In genomic region chr19:49658139-49658517, GRCh38 we compare ENCODE assay signal across 20 cellular contexts. TPM values are rescaled to one million over a fixed set of nuclear protein-coding genes. Genes with fewer than 3 reads are reported as not detected.
DNase-seq lines count a peak whose midpoint lies in the region; ATAC-seq, FAIRE-seq and TF ChIP-seq lines count a peak whose summit lies in the region.
"Had no signal": no experiment of that assay in that cellular context is flagged by ENCODE, and none has a peak within 500 bp of the region (broad histone marks: within the 10 kb centered on the region; RNA-seq: fewer than 3 reads in every experiment).

No MANE protein-coding gene starts in this region.

- no peak overlapping the region for H4K5ac ChIP-seq in H1 (ENCODE audit: insufficient read length, low read depth, low read length)

- no peak overlapping the region for H2BK15ac ChIP-seq in H1 (ENCODE audit: low read length)

- TF ChIP-seq POLR2A in H1 (IDR thresholded peaks at IDR 0.05; ENCODE audit: control extremely low read depth in 1 of 2, low read depth in 2 of 2, low read length in 2 of 2): no peak

- H3K9me3 ChIP-seq in Caco-2 (peaks cover 8% of the 10 kb centered on the region), PC-3 (ENCODE audit: low read length) (no peaks in the 10 kb centered on the region), H1 (ENCODE audit: insufficient read depth in 2 of 2, low read depth in 1 of 2, low read length in 1 of 2) (peaks cover 9 to 11% of the 10 kb centered on the region in 2 experiments)

- no peaks in the 10 kb centered on the region for H3K9me2 ChIP-seq in PC-3 (replicated peaks; ENCODE audit: low read length)

- no peaks in the 10 kb centered on the region for H3K27me3 Mint-ChIP-seq in Caco-2 (ENCODE audit: insufficient read depth, unreplicated experiment)
- H3K27me3 Mint-ChIP-seq in activated CD8-positive, alpha-beta T cell treated with anti-CD3 and anti-CD28 coated beads for 36 hours: no peaks in the 10 kb centered on the region

- peaks cover 1% of the 10 kb centered on the region; the same call in 1 of the 2 replicates for H3K79me2 ChIP-seq in PC-3 (ENCODE audit: low read length)
- peaks cover 0 to 2% of the 10 kb centered on the region in 2 experiments; a peak in 1 of 4 replicates for H3K79me2 ChIP-seq in H1 (ENCODE audit: control insufficient read depth in 1 of 2, insufficient read depth in 2 of 2, low read length in 2 of 2)

- peak overlapping the region; percentile 30; the same call in 1 of the 2 replicates for H4K8ac ChIP-seq in H1 (ENCODE audit: extremely low read depth, insufficient read depth, low read length)

- H3K4me2 ChIP-seq in PC-3 (ENCODE audit: low read length) (no peak overlapping the region), H1 (ENCODE audit: insufficient read depth in 1 of 2, low read depth in 2 of 2, low read length in 2 of 2) (no peak overlapping the region)
- H3K4me2 ChIP-seq: A549 had no signal

- H3K23me2 ChIP-seq in H1 (ENCODE audit: low read depth, low read length): no peaks in the 10 kb centered on the region; the same call in 1 of the 2 replicates

- no peak overlapping the region for H3K14ac ChIP-seq in H1 (ENCODE audit: insufficient read length)

- H2AK5ac ChIP-seq in H1 (ENCODE audit: low read depth, low read length): no peak overlapping the region

- H3K23ac ChIP-seq in H1 (ENCODE audit: insufficient read length): no peak overlapping the region

- 0 out of 2 replicates have a peak, but pooled peaks cover 5% of the 10 kb centered on the region for H3K79me1 ChIP-seq in H1 (ENCODE audit: low read depth, low read length)

- 97% methylated on average over 9 of the region's 15 CpGs; no CpG with 5 or more reads in 1 of the 2 experiments for WGBS in H1 (ENCODE audit: extremely low coverage in 1 of 2, insufficient coverage in 1 of 2, insufficient read length in 1 of 2, insufficient replicate concordance in 2 of 2, low coverage in 1 of 2, low lambda C conversion rate in 2 of 2, missing lambda C conversion rate in 1 of 2), 2 experiments

- no peaks in the 10 kb centered on the region for H3K27me3 ChIP-seq in Caco-2 (replicated peaks; ENCODE audit: control insufficient read depth, insufficient read depth, low read length)
- H3K27me3 ChIP-seq in PC-3 (ENCODE audit: low read length): no peaks in the 10 kb centered on the region
- no peaks in the 10 kb centered on the region for H3K27me3 ChIP-seq in H1 (replicated peaks in 1 of 4; ENCODE audit: control insufficient read depth in 3 of 4, extremely low read depth in 1 of 4, insufficient read depth in 3 of 4, low read length in 3 of 4)

- peaks cover 89% of the 10 kb centered on the region for H3K36me3 Mint-ChIP-seq in Caco-2 (ENCODE audit: insufficient read depth, unreplicated experiment)
- H3K36me3 Mint-ChIP-seq in activated CD8-positive, alpha-beta T cell treated with anti-CD3 and anti-CD28 coated beads for 36 hours (ENCODE audit: low read depth): peaks cover 43% of the 10 kb centered on the region

- H4K91ac ChIP-seq in H1 (replicated peaks; ENCODE audit: insufficient read length, low read length): no peak overlapping the region

- H4K20me1 ChIP-seq in PC-3 (ENCODE audit: low read length) (0 out of 2 replicates have a peak, but pooled peaks cover 3% of the 10 kb centered on the region), H1 (replicated peaks in 1 of 2; ENCODE audit: control insufficient read depth in 1 of 2, insufficient read depth in 2 of 2, low read length in 2 of 2) (peaks cover 9 to 19% of the 10 kb centered on the region in 2 experiments)

- FAIRE-seq in H1 (lab: Jason Lieb, UNC): no peak
- FAIRE-seq: A549, GM19239 had no signal

- H3K27ac ChIP-seq in PC-3 (ENCODE audit: low read length) (no peak overlapping the region), H1 (ENCODE audit: low read depth, low read length) (no peak overlapping the region)
- H3K27ac ChIP-seq: A549, C4-2B had no signal

- no peaks in the 10 kb centered on the region for H3K4me1 ChIP-seq in Caco-2
- no peaks in the 10 kb centered on the region for H3K4me1 ChIP-seq in PC-3 (ENCODE audit: insufficient read depth, low read length)
- H3K4me1 ChIP-seq in H1 (replicated peaks in 1 of 4; ENCODE audit: control insufficient read depth in 3 of 4, insufficient read depth in 4 of 4, low read length in 3 of 4): peaks cover 0 to 14% (median 5%) of the 10 kb centered on the region in 4 experiments; a peak in 4 of 7 replicates
- H3K4me1 ChIP-seq: A549 had no signal

- TF ChIP-seq RAD21 in H1 (IDR thresholded peaks at IDR 0.05 in 1 of 2, conservative IDR thresholded peaks at IDR 0.05 in 1 of 2; ENCODE audit: low read depth in 2 of 2, low read length in 2 of 2): no peak

- no peak for TF ChIP-seq EP300 in H1 (IDR thresholded peaks at IDR 0.05; ENCODE audit: borderline replicate concordance in 1 of 2, low read depth in 2 of 2, low read length in 2 of 2)

- no peak overlapping the region for H2BK120ac ChIP-seq in H1 (replicated peaks; ENCODE audit: low read depth, low read length)

- no peak overlapping the region for H3K4ac ChIP-seq in H1 (replicated peaks; ENCODE audit: insufficient read length, low read depth, low read length)

- POLR2A ChIA-PET in Caco-2 (lab: Charles Lee) (interaction anchor here (1.1 kb wide), 1 partner anchor 16 kb away, joined by 3 read pairs; the partner anchor contains the start of gene SCAF1), PC-3 (lab: Charles Lee; ENCODE audit: unreplicated experiment) (no interaction called here), H1 (lab: Charles Lee; ENCODE audit: partially characterized antibody) (interaction anchor here (1.0 to 18.0 kb wide), 5 partner anchors 14 to 65 kb away, joined by 3 to 275 read pairs (median 6); partner anchors contain the start of genes PRMT1, RRAS and SCAF1)
- POLR2A ChIA-PET in activated CD8-positive, alpha-beta T cell treated with anti-CD3 and anti-CD28 coated beads for 36 hours (lab: Charles Lee): interaction anchor here (1.1 kb wide), 1 partner anchor 14 kb away, joined by 5 read pairs; no protein-coding TSS in a partner anchor

- BruUV-seq in Caco-2 (replicated peaks; lab: Mats Ljungman, UMichigan) (TSS peak; percentile 50), PC-3 (replicated peaks; lab: Mats Ljungman, UMichigan) (TSS peak; percentile 25)

- TF ChIP-seq CTCF in Caco-2 (IDR thresholded peaks at IDR 0.05; ENCODE audit: insufficient read depth in 1 of 2, low read depth in 1 of 2, low read length in 1 of 2, severe bottlenecking in 1 of 2, unreplicated experiment in 1 of 2) (no peak), PC-3 (conservative IDR thresholded peaks at IDR 0.05; ENCODE audit: low read depth, low read length) (no peak), H1 (IDR thresholded peaks at IDR 0.05; ENCODE audit: control extremely low read depth in 1 of 3, insufficient read depth in 1 of 3, low read depth in 1 of 3, low read length in 3 of 3) (no peak)
- TF ChIP-seq CTCF in activated CD8-positive, alpha-beta T cell treated with anti-CD3 and anti-CD28 coated beads for 36 hours (IDR thresholded peaks at IDR 0.05): no peak

- peak overlapping the region; percentile 18 for H3K27ac Mint-ChIP-seq in Caco-2 (ENCODE audit: unreplicated experiment)
- no peak overlapping the region for H3K27ac Mint-ChIP-seq in activated CD8-positive, alpha-beta T cell treated with anti-CD3 and anti-CD28 coated beads for 36 hours

- H3K4me3 Mint-ChIP-seq in Caco-2 (ENCODE audit: unreplicated experiment): no peak overlapping the region
- H3K4me3 Mint-ChIP-seq in activated CD8-positive, alpha-beta T cell treated with anti-CD3 and anti-CD28 coated beads for 36 hours: no peak overlapping the region
- H3K4me3 Mint-ChIP-seq: H9 had no signal

- CTCF ChIA-PET in Caco-2 (lab: Charles Lee) (no interaction called here), PC-3 (lab: Charles Lee) (no interaction called here), H1 (lab: Charles Lee; ENCODE audit: partially characterized antibody) (interaction anchor here (0.9 to 3.8 kb wide), 4 partner anchors 10 to 26 kb away, joined by 3 to 39 read pairs (median 6); no protein-coding TSS in a partner anchor)
- CTCF ChIA-PET in activated CD8-positive, alpha-beta T cell treated with anti-CD3 and anti-CD28 coated beads for 36 hours (lab: Charles Lee): no interaction called here

- peaks cover 24% of the 10 kb centered on the region for H3K36me3 ChIP-seq in Caco-2 (ENCODE audit: control insufficient read depth, insufficient read depth, low read length)
- H3K36me3 ChIP-seq in PC-3 (ENCODE audit: low read depth, low read length): peaks cover 52% of the 10 kb centered on the region
- H3K36me3 ChIP-seq in H1 (ENCODE audit: control insufficient read depth in 2 of 4, insufficient read depth in 4 of 4, low read length in 3 of 4): peaks cover 21 to 81% (median 59%) of the 10 kb centered on the region in 4 experiments; a peak in 7 of 8 replicates

- no peak overlapping the region for H2AFZ ChIP-seq in PC-3 (ENCODE audit: low read length)
- H2AFZ ChIP-seq in H1 (ENCODE audit: low read length): no peak overlapping the region

- no peak overlapping the region for H2BK12ac ChIP-seq in H1 (ENCODE audit: low read depth, low read length)

- intact Hi-C loops in Caco-2 (cut with micrococcal nuclease; ENCODE audit: unreplicated experiment): no loop called here
- intact Hi-C loops in PC-3 (cut with micrococcal nuclease): no loop called here
- intact Hi-C loops in activated CD8-positive, alpha-beta T cell treated with anti-CD3 and anti-CD28 coated beads for 36 hours (cut with micrococcal nuclease): no loop called here

- H3K4me3 ChIP-seq in Caco-2 (ENCODE audit: low read depth, low read length) (no peak overlapping the region), PC-3 (ENCODE audit: low read length) (no peak overlapping the region), H1 (ENCODE audit: extremely low read depth in 1 of 4, insufficient read depth in 2 of 4, low read depth in 3 of 4, low read length in 4 of 4) (no peak overlapping the region)
- H3K4me3 ChIP-seq: A549 had no signal

- no peak overlapping the region for H3K56ac ChIP-seq in H1 (replicated peaks; ENCODE audit: insufficient read length, low read depth, low read length)

- no peaks in the 10 kb centered on the region for H3K9me3 Mint-ChIP-seq in Caco-2 (ENCODE audit: unreplicated experiment)
- no peaks in the 10 kb centered on the region for H3K9me3 Mint-ChIP-seq in activated CD8-positive, alpha-beta T cell treated with anti-CD3 and anti-CD28 coated beads for 36 hours

- no peak for ATAC-seq in PC-3
- no peak for ATAC-seq in activated CD8-positive, alpha-beta T cell treated with anti-CD3 and anti-CD28 coated beads for 36 hours

- DNase-seq in Caco-2 (no peak), PC-3 (no peak), H1 (ENCODE audit: low read depth in 1 of 2, low spot score in 2 of 2) (no peak), NCI-H2029 (lab: John Stamatoyannopoulos, UW) (no peak), NOMO-1 treated with dmso at 0.1 percent for 144 hours (lab: John Stamatoyannopoulos, UW; ENCODE audit: unreplicated experiment) (no peak)
- DNase-seq in activated CD8-positive, alpha-beta T cell treated with anti-CD3 and anti-CD28 coated beads for 36 hours: no peak
- DNase-seq: DMS153, EL, H9, IMR-90, Kasumi-1, NCI-H1105, NCI-H1694, NCI-H2107, NCI-H226, NCI-H524 treated with DMSO at 0.1 percent for 48 hours, SW 1271 had no signal

- H2BK5ac ChIP-seq in H1 (ENCODE audit: low read depth, low read length): no peak overlapping the region

- no peak overlapping the region for H3K18ac ChIP-seq in H1 (ENCODE audit: extremely low read depth, low read length)

- no peaks in the 10 kb centered on the region for H3K4me1 Mint-ChIP-seq in Caco-2 (ENCODE audit: low read depth, unreplicated experiment)
- peaks cover 13% of the 10 kb centered on the region for H3K4me1 Mint-ChIP-seq in activated CD8-positive, alpha-beta T cell treated with anti-CD3 and anti-CD28 coated beads for 36 hours (ENCODE audit: low read depth)

- H2BK20ac ChIP-seq in H1 (ENCODE audit: low read length): no peak overlapping the region

- H3F3A ChIP-seq in PC-3 (ENCODE audit: low read length, unreplicated experiment): no peaks in the 10 kb centered on the region

- no peak overlapping the region for H3K9ac ChIP-seq in PC-3 (ENCODE audit: low read length)
- H3K9ac ChIP-seq in H1 (replicated peaks in 1 of 4; ENCODE audit: extremely low read depth in 1 of 4, low read depth in 3 of 4, low read length in 3 of 4): no peak overlapping the region

RNA-seq across cellular contexts. Expression of gene IRF3, which starts 7.5 kb away (rescaled TPM):
- total RNA-seq in Caco-2 (2022): 125 and 131 TPM in 2 replicates
- total RNA-seq in PC-3 (2014; rRNA removed): 223 and 236 TPM in 2 replicates
- total RNA-seq in H1 (2021; fragmentation: NEBNext Ultra II Directional; extraction: Animal tissue kit (Norgen Biotek cat#: 25700)): 114 and 115 TPM in 2 replicates
- 103 and 185 TPM in 2 replicates for polyA plus RNA-seq in H1 (2011; rRNA removed)
- 151 TPM for polyA plus RNA-seq in H1 (2011; cell fraction: cytosol; rRNA removed)
- 260 TPM for polyA plus RNA-seq in H1 (2011; cell fraction: nucleus; rRNA removed)
- polyA plus RNA-seq in H1 (2012, experiment 1 of 2): 192 to 222 TPM (median 214 TPM) in 4 replicates
- 136 TPM for polyA plus RNA-seq in H1 (2012, experiment 2 of 2)
- 127 TPM for polyA plus RNA-seq in H1 (2013, experiment 1 of 2)
- 124 TPM for polyA plus RNA-seq in H1 (2013, experiment 2 of 2)
- 51.4 and 52.6 TPM in 2 replicates for polyA minus RNA-seq in H1 (2011; rRNA and poly(A)+ RNA removed)
- polyA minus RNA-seq in H1 (2011; cell fraction: cytosol; rRNA and poly(A)+ RNA removed): 50.8 TPM
- 42.1 TPM for polyA minus RNA-seq in H1 (2011; cell fraction: nucleus; rRNA and poly(A)+ RNA removed)
- 100 to 1,000 TPM in 1 of 2 experiments, 10 to 100 TPM in 1; 90.8 to 108 TPM for total RNA-seq in activated CD8-positive, alpha-beta T cell treated with anti-CD3 and anti-CD28 coated beads for 36 hours

RNA-seq across cellular contexts. Expression of gene BCL2L12, which starts 7.6 kb away (rescaled TPM):
- total RNA-seq in Caco-2 (2022): 103 and 111 TPM in 2 replicates
- total RNA-seq in PC-3 (2014; rRNA removed): 82.5 and 104 TPM in 2 replicates
- total RNA-seq in H1 (2021; fragmentation: NEBNext Ultra II Directional; extraction: Animal tissue kit (Norgen Biotek cat#: 25700)): 126 and 133 TPM in 2 replicates
- polyA plus RNA-seq in H1 (2011; rRNA removed): 209 and 280 TPM in 2 replicates
- 167 TPM for polyA plus RNA-seq in H1 (2011; cell fraction: cytosol; rRNA removed)
- polyA plus RNA-seq in H1 (2011; cell fraction: nucleus; rRNA removed): 185 TPM
- polyA plus RNA-seq in H1 (2012, experiment 1 of 2): 158 to 202 TPM (median 170 TPM) in 4 replicates
- 242 TPM for polyA plus RNA-seq in H1 (2012, experiment 2 of 2)
- polyA plus RNA-seq in H1 (2013, experiment 1 of 2): 213 TPM
- polyA plus RNA-seq in H1 (2013, experiment 2 of 2): 198 TPM
- 19.6 and 20.5 TPM in 2 replicates for polyA minus RNA-seq in H1 (2011; rRNA and poly(A)+ RNA removed)
- 48.1 TPM for polyA minus RNA-seq in H1 (2011; cell fraction: cytosol; rRNA and poly(A)+ RNA removed)
- polyA minus RNA-seq in H1 (2011; cell fraction: nucleus; rRNA and poly(A)+ RNA removed): 26.9 TPM
- total RNA-seq in activated CD8-positive, alpha-beta T cell treated with anti-CD3 and anti-CD28 coated beads for 36 hours: 10 to 100 TPM; 63.4 to 64.6 TPM

RNA-seq across cellular contexts. Expression of gene SCAF1, which starts 16.1 kb away (rescaled TPM):
- total RNA-seq in Caco-2 (2022) (83.4 and 89.5 TPM in 2 replicates), PC-3 (2014; rRNA removed) (46.8 and 78.6 TPM in 2 replicates)
- 81.7 and 93.3 TPM in 2 replicates for total RNA-seq in H1 (2021; fragmentation: NEBNext Ultra II Directional; extraction: Animal tissue kit (Norgen Biotek cat#: 25700))
- 9.7 and 21.4 TPM in 2 replicates for polyA plus RNA-seq in H1 (2011; rRNA removed)
- polyA plus RNA-seq in H1 (2011; cell fraction: cytosol; rRNA removed): 9.9 TPM
- polyA plus RNA-seq in H1 (2011; cell fraction: nucleus; rRNA removed): 29.6 TPM
- 44.1 to 59.6 TPM (median 55.2 TPM) in 4 replicates for polyA plus RNA-seq in H1 (2012, experiment 1 of 2)
- 56.4 TPM for polyA plus RNA-seq in H1 (2012, experiment 2 of 2)
- 42.7 TPM for polyA plus RNA-seq in H1 (2013, experiment 1 of 2)
- polyA plus RNA-seq in H1 (2013, experiment 2 of 2): 41.6 TPM
- polyA minus RNA-seq in H1 (2011; rRNA and poly(A)+ RNA removed): 3.7 and 4.7 TPM in 2 replicates
- 13.0 TPM for polyA minus RNA-seq in H1 (2011; cell fraction: cytosol; rRNA and poly(A)+ RNA removed)
- polyA minus RNA-seq in H1 (2011; cell fraction: nucleus; rRNA and poly(A)+ RNA removed): 9.2 TPM
- 10 to 100 TPM; 54.5 to 57.2 TPM for total RNA-seq in activated CD8-positive, alpha-beta T cell treated with anti-CD3 and anti-CD28 coated beads for 36 hours

RNA-seq across cellular contexts. Expression of gene RRAS, which starts 18.2 kb away (rescaled TPM):
- total RNA-seq in Caco-2 (2022): 10.6 and 11.3 TPM in 2 replicates
- total RNA-seq in PC-3 (2014; rRNA removed): 24.0 and 32.0 TPM in 2 replicates
- 16.9 and 17.7 TPM in 2 replicates for total RNA-seq in H1 (2021; fragmentation: NEBNext Ultra II Directional; extraction: Animal tissue kit (Norgen Biotek cat#: 25700))
- polyA plus RNA-seq in H1 (2011; rRNA removed): 49.1 and 62.9 TPM in 2 replicates
- polyA plus RNA-seq in H1 (2011; cell fraction: cytosol; rRNA removed): 44.6 TPM
- polyA plus RNA-seq in H1 (2011; cell fraction: nucleus; rRNA removed): 35.8 TPM
- polyA plus RNA-seq in H1 (2012, experiment 1 of 2): 14.2 to 33.1 TPM (median 28.7 TPM) in 4 replicates
- 26.7 TPM for polyA plus RNA-seq in H1 (2012, experiment 2 of 2)
- 18.4 TPM for polyA plus RNA-seq in H1 (2013, experiment 1 of 2)
- polyA plus RNA-seq in H1 (2013, experiment 2 of 2): 18.6 TPM
- polyA minus RNA-seq in H1 (2011; rRNA and poly(A)+ RNA removed): 6.4 and 6.8 TPM in 2 replicates
- polyA minus RNA-seq in H1 (2011; cell fraction: cytosol; rRNA and poly(A)+ RNA removed): 7.9 TPM
- polyA minus RNA-seq in H1 (2011; cell fraction: nucleus; rRNA and poly(A)+ RNA removed): 4.9 TPM
- 1 to 10 TPM; 6.3 to 7.1 TPM for total RNA-seq in activated CD8-positive, alpha-beta T cell treated with anti-CD3 and anti-CD28 coated beads for 36 hours

RNA-seq across cellular contexts. Expression of gene PRMT1, which starts 18.9 kb away (rescaled TPM):
- total RNA-seq in Caco-2 (2022) (326 and 343 TPM in 2 replicates), PC-3 (2014; rRNA removed) (625 and 761 TPM in 2 replicates)
- 561 and 579 TPM in 2 replicates for total RNA-seq in H1 (2021; fragmentation: NEBNext Ultra II Directional; extraction: Animal tissue kit (Norgen Biotek cat#: 25700))
- polyA plus RNA-seq in H1 (2011; rRNA removed): 1,215 and 1,548 TPM in 2 replicates
- polyA plus RNA-seq in H1 (2011; cell fraction: cytosol; rRNA removed): 1,290 TPM
- polyA plus RNA-seq in H1 (2011; cell fraction: nucleus; rRNA removed): 1,135 TPM
- polyA plus RNA-seq in H1 (2012, experiment 1 of 2): 426 to 811 TPM (median 790 TPM) in 4 replicates
- polyA plus RNA-seq in H1 (2012, experiment 2 of 2): 763 TPM
- 339 TPM for polyA plus RNA-seq in H1 (2013, experiment 1 of 2)
- 327 TPM for polyA plus RNA-seq in H1 (2013, experiment 2 of 2)
- 815 and 1,077 TPM in 2 replicates for polyA minus RNA-seq in H1 (2011; rRNA and poly(A)+ RNA removed)
- polyA minus RNA-seq in H1 (2011; cell fraction: cytosol; rRNA and poly(A)+ RNA removed): 388 TPM
- 319 TPM for polyA minus RNA-seq in H1 (2011; cell fraction: nucleus; rRNA and poly(A)+ RNA removed)
- total RNA-seq in activated CD8-positive, alpha-beta T cell treated with anti-CD3 and anti-CD28 coated beads for 36 hours: 100 to 1,000 TPM; 419 to 437 TPM
